ENCODE assay signal across 16 cellular contexts in genomic region chr19:45173816-45174215, GRCh38. TPM values are rescaled to one million over a fixed set of nuclear protein-coding genes. Genes with fewer than 3 reads are reported as not detected.
DNase-seq lines count a peak whose midpoint lies in the region; FAIRE-seq lines count a peak whose summit lies in the region.
"Had no signal": no experiment of that assay in that cellular context is flagged by ENCODE, and none has a peak within 500 bp of the region (broad histone marks: within the 10 kb centered on the region; RNA-seq: fewer than 3 reads in every experiment).

No MANE protein-coding gene starts in this region.

- no peak overlapping the region for H3K4me2 ChIP-seq in skeletal muscle satellite cell (ENCODE audit: low read length)

- no peaks in the 10 kb centered on the region for H3K36me3 ChIP-seq in skeletal muscle satellite cell (ENCODE audit: insufficient read depth, low read length)
- H3K36me3 ChIP-seq: esophagus squamous epithelium, pancreas had no signal

- no peaks in the 10 kb centered on the region for H3K36me3 Mint-ChIP-seq in activated naive CD4-positive, alpha-beta T cell treated with anti-CD3 and anti-CD28 coated beads for 36 hours (ENCODE audit: low read depth)
- H3K36me3 Mint-ChIP-seq in activated naive CD4-positive, alpha-beta T cell treated with anti-CD3 and anti-CD28 coated beads, Interleukin-2, amount 10 ng/mL, durations not matched to agents 7 days and 5 days: peaks cover 1% of the 10 kb centered on the region

- peak; percentile 88 for FAIRE-seq in RCC 7860 (lab: Jason Lieb, UNC)
- FAIRE-seq: pancreas had no signal

- H3K4me3 Mint-ChIP-seq in activated naive CD4-positive, alpha-beta T cell treated with anti-CD3 and anti-CD28 coated beads for 36 hours: no peak overlapping the region
- H3K4me3 Mint-ChIP-seq in activated naive CD4-positive, alpha-beta T cell treated with anti-CD3 and anti-CD28 coated beads, Interleukin-2, amount 10 ng/mL, durations not matched to agents 7 days and 5 days: no peak overlapping the region

- no peaks in the 10 kb centered on the region for H3K27me3 ChIP-seq in skeletal muscle satellite cell (ENCODE audit: control insufficient read depth, insufficient read depth, low read length)
- H3K27me3 ChIP-seq: esophagus squamous epithelium, pancreas had no signal

- intact Hi-C loops in activated naive CD4-positive, alpha-beta T cell treated with anti-CD3 and anti-CD28 coated beads for 36 hours (cut with micrococcal nuclease): loop anchor here (10.0 kb wide), 1 partner anchor 521 kb away; the partner anchor contains the start of genes QPCTL and SNRPD2

- H3K9me3 Mint-ChIP-seq in activated naive CD4-positive, alpha-beta T cell treated with anti-CD3 and anti-CD28 coated beads for 36 hours: no peaks in the 10 kb centered on the region
- no peaks in the 10 kb centered on the region for H3K9me3 Mint-ChIP-seq in activated naive CD4-positive, alpha-beta T cell treated with anti-CD3 and anti-CD28 coated beads, Interleukin-2, amount 10 ng/mL, durations not matched to agents 7 days and 5 days

- no peak for DNase-seq in activated naive CD4-positive, alpha-beta T cell treated with anti-CD3 and anti-CD28 coated beads for 36 hours
- DNase-seq in activated naive CD4-positive, alpha-beta T cell treated with anti-CD3 and anti-CD28 coated beads, Interleukin-2, amount 10 ng/mL, durations not matched to agents 7 days and 5 days: no peak
- DNase-seq in RCC 7860 (ENCODE audit: low spot score): peak; percentile 84
- peak; percentile 41 for DNase-seq in foreskin melanocyte
- no peak for DNase-seq in NCI-H2081 treated with DMSO at 0.1 percent for 48 hours (lab: John Stamatoyannopoulos, UW)
- no peak for DNase-seq in stimulated activated CD4-positive, alpha-beta T cell treated with anti-CD3 and anti-CD28 coated beads, Interleukin-4, amount 100 ng/mL, for 4 hours
- no peak for DNase-seq in activated CD8-positive, alpha-beta memory T cell treated with anti-CD3 and anti-CD28 coated beads for 24 hours
- DNase-seq: esophagus squamous epithelium, NCI-H187, NCI-H82, pancreas, SHP77, trophoblast cell had no signal

- H3K9me3 ChIP-seq in skeletal muscle satellite cell (replicated peaks; ENCODE audit: low read length): no peaks in the 10 kb centered on the region
- H3K9me3 ChIP-seq: esophagus squamous epithelium, pancreas had no signal

- CTCF ChIA-PET in activated naive CD4-positive, alpha-beta T cell treated with anti-CD3 and anti-CD28 coated beads for 36 hours (lab: Charles Lee): interaction anchor here (1.0 kb wide), 1 partner anchor 13 kb away, joined by 3 read pairs; no protein-coding TSS in a partner anchor
- CTCF ChIA-PET in activated naive CD4-positive, alpha-beta T cell treated with anti-CD3 and anti-CD28 coated beads, Interleukin-2, amount 10 ng/mL, durations not matched to agents 7 days and 5 days (lab: Charles Lee): no interaction called here

- peaks cover 21% of the 10 kb centered on the region for H3K4me1 ChIP-seq in skeletal muscle satellite cell (ENCODE audit: control insufficient read depth, insufficient read depth, low read length)

- H3K27me3 Mint-ChIP-seq in activated naive CD4-positive, alpha-beta T cell treated with anti-CD3 and anti-CD28 coated beads for 36 hours (ENCODE audit: low read depth): no peaks in the 10 kb centered on the region
- no peaks in the 10 kb centered on the region for H3K27me3 Mint-ChIP-seq in activated naive CD4-positive, alpha-beta T cell treated with anti-CD3 and anti-CD28 coated beads, Interleukin-2, amount 10 ng/mL, durations not matched to agents 7 days and 5 days

- peaks cover 48% of the 10 kb centered on the region for H3K4me1 Mint-ChIP-seq in activated naive CD4-positive, alpha-beta T cell treated with anti-CD3 and anti-CD28 coated beads for 36 hours (ENCODE audit: low read depth)
- H3K4me1 Mint-ChIP-seq in activated naive CD4-positive, alpha-beta T cell treated with anti-CD3 and anti-CD28 coated beads, Interleukin-2, amount 10 ng/mL, durations not matched to agents 7 days and 5 days: peaks cover 75% of the 10 kb centered on the region

- H3K4me3 ChIP-seq in skeletal muscle satellite cell (ENCODE audit: low read length): no peak overlapping the region
- H3K4me3 ChIP-seq: coronary artery, esophagus squamous epithelium, K562, pancreas had no signal

- peak overlapping the region; percentile 18 for H3K27ac Mint-ChIP-seq in activated naive CD4-positive, alpha-beta T cell treated with anti-CD3 and anti-CD28 coated beads for 36 hours
- H3K27ac Mint-ChIP-seq in activated naive CD4-positive, alpha-beta T cell treated with anti-CD3 and anti-CD28 coated beads, Interleukin-2, amount 10 ng/mL, durations not matched to agents 7 days and 5 days: no peak overlapping the region

- peak overlapping the region; percentile 48 for H3K9ac ChIP-seq in skeletal muscle satellite cell (ENCODE audit: low read depth, low read length)

RNA-seq across cellular contexts. Expression of gene TRAPPC6A, which starts 4.2 kb away (rescaled TPM):
- 10 to 100 TPM; 28.1 to 28.4 TPM for total RNA-seq in activated naive CD4-positive, alpha-beta T cell treated with anti-CD3 and anti-CD28 coated beads for 36 hours
- 6.6 and 9.4 TPM in 2 replicates for total RNA-seq in skeletal muscle satellite cell (2012; rRNA removed)

RNA-seq across cellular contexts. Expression of gene BLOC1S3, which starts 4.8 kb away (rescaled TPM):
- 1 to 10 TPM; 5.1 to 6.5 TPM for total RNA-seq in activated naive CD4-positive, alpha-beta T cell treated with anti-CD3 and anti-CD28 coated beads for 36 hours
- total RNA-seq in skeletal muscle satellite cell (2012; rRNA removed): 4.1 and 8.3 TPM in 2 replicates

RNA-seq across cellular contexts. Expression of gene NKPD1, which starts 13.0 kb away (rescaled TPM):
- total RNA-seq in activated naive CD4-positive, alpha-beta T cell treated with anti-CD3 and anti-CD28 coated beads for 36 hours: under 1 TPM in 1 of 2 experiments, not detected in 1; 0.17 TPM
- 0.22 and 0.25 TPM in 2 replicates for total RNA-seq in skeletal muscle satellite cell (2012; rRNA removed)

Comparison
In these comparisons a context has a peak if more than half of its experiments do, and no peak if none do; other contexts are left out.
1. DNase-seq: peak in RCC 7860 (single experiment) and foreskin melanocyte (single experiment); none in activated naive CD4-positive, alpha-beta T cell treated with anti-CD3 and anti-CD28 coated beads for 36 hours (single experiment), activated naive CD4-positive, alpha-beta T cell treated with anti-CD3 and anti-CD28 coated beads, Interleukin-2, amount 10 ng/mL, durations not matched to agents 7 days and 5 days (single experiment), NCI-H2081 treated with DMSO at 0.1 percent for 48 hours (single experiment), stimulated activated CD4-positive, alpha-beta T cell treated with anti-CD3 and anti-CD28 coated beads, Interleukin-4, amount 100 ng/mL, for 4 hours (0 of 2) and activated CD8-positive, alpha-beta memory T cell treated with anti-CD3 and anti-CD28 coated beads for 24 hours (single experiment).